In the genomic region with DNA sequence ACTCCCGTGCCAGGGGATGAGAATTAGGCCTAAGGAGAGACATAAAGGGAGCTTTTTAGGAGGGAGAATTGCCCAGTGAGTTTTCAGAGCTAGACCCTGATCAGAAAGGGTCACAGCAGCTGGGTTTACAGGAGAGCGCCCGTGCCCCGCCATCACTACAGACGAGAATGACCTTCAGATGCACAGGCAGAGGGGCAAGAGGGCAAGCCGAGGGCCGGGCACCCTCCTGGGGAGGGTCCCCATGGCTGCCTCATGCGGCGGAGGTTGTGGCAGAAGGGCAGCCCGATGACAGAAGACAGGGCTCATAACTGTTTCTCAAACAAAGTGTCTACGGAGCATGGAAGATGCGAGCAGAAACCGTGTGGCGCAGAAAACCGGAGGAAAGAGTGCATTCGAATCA, we compare ENCODE assay signal across 16 cellular contexts.
DNase-seq lines count a peak whose midpoint lies in the region; ATAC-seq and TF ChIP-seq lines count a peak whose summit lies in the region.
"Had no signal": no experiment of that assay in that cellular context is flagged by ENCODE, and none has a peak within 500 bp of the region (broad histone marks: within the 10 kb centered on the region; RNA-seq: fewer than 3 reads in every experiment).

No MANE protein-coding gene starts in this region.

- intact Hi-C loops in right cardiac atrium (cut with DNase I): no loop called here
- intact Hi-C loops in Right ventricle myocardium superior (cut with DNase I): no loop called here

- H3K27me3 ChIP-seq in right cardiac atrium (ENCODE audit: control insufficient read depth, insufficient read depth): no peaks in the 10 kb centered on the region

- no peak for ATAC-seq in right cardiac atrium
- no peak for ATAC-seq in Right ventricle myocardium superior (ENCODE audit: poor library complexity)

- H3K9me3 Mint-ChIP-seq in brain (no peaks in the 10 kb centered on the region), nephron progenitor cell (no peaks in the 10 kb centered on the region)
- H3K9me3 Mint-ChIP-seq: CD4-positive, alpha-beta memory T cell; HFFc6 had no signal

- no peaks in the 10 kb centered on the region for H3K9me3 ChIP-seq in right cardiac atrium (ENCODE audit: control insufficient read depth, low read length)
- H3K9me3 ChIP-seq: HAP-1 had no signal

- DNase-seq in right cardiac atrium (peak in 2 of 3 donors; percentile 31 to 40), Right ventricle myocardium superior (no peak), nephron progenitor cell (no peak), epidermal melanocyte (ENCODE audit: insufficient read length, low spot score) (no peak), glomerular visceral epithelial cell (ENCODE audit: extremely low spot score) (no peak)
- DNase-seq: C1 segment of cervical spinal cord; Calu3; CD4-positive, alpha-beta memory T cell; COR-L47; DMS53; DMS79 treated with DMSO at 0.1 percent for 48 hours; GF-D8; GOT3; HFFc6 had no signal

- no peak overlapping the region for H3K4me3 Mint-ChIP-seq in brain
- H3K4me3 Mint-ChIP-seq in nephron progenitor cell: no peak overlapping the region
- H3K4me3 Mint-ChIP-seq: CD4-positive, alpha-beta memory T cell; HFFc6 had no signal

- H3K27me3 Mint-ChIP-seq in brain (no peaks in the 10 kb centered on the region), nephron progenitor cell (ENCODE audit: low read depth, poor library complexity) (peaks cover 8% of the 10 kb centered on the region)

- H3K36me3 Mint-ChIP-seq in brain (no peaks in the 10 kb centered on the region), nephron progenitor cell (ENCODE audit: low read depth) (no peaks in the 10 kb centered on the region)
- H3K36me3 Mint-ChIP-seq: CD4-positive, alpha-beta memory T cell had no signal

- no peak for TF ChIP-seq CTCF in brain (conservative IDR thresholded peaks at IDR 0.05)
- no peak for TF ChIP-seq CTCF in nephron progenitor cell (IDR thresholded peaks at IDR 0.05)

- H3K4me3 ChIP-seq in right cardiac atrium (ENCODE audit: low read length): no peak overlapping the region
- H3K4me3 ChIP-seq: HAP-1 had no signal

- H3K4me1 ChIP-seq in right cardiac atrium (ENCODE audit: control insufficient read depth, insufficient read depth, low read length): no peaks in the 10 kb centered on the region
- H3K4me1 ChIP-seq: HAP-1 had no signal

- no peak overlapping the region for H3K27ac ChIP-seq in right cardiac atrium (ENCODE audit: low read length)

- H3K27ac Mint-ChIP-seq in brain (peak overlapping the region in 3 of 5 experiments; percentile 6 to 33 (median 11)), nephron progenitor cell (peak overlapping the region; percentile 37)
- H3K27ac Mint-ChIP-seq: CD4-positive, alpha-beta memory T cell; HFFc6 had no signal

- no peaks in the 10 kb centered on the region for H3K4me1 Mint-ChIP-seq in brain
- H3K4me1 Mint-ChIP-seq in nephron progenitor cell: peaks cover 18% of the 10 kb centered on the region

- WGBS in right cardiac atrium: 89% methylated on average over 16 of the region's 16 CpGs

Comparison
In these comparisons a context has a peak if more than half of its experiments do, and no peak if none do; other contexts are left out.
1. DNase-seq: peak in right cardiac atrium (2 of 3); none in Right ventricle myocardium superior (single experiment), nephron progenitor cell (single experiment), epidermal melanocyte (single experiment) and glomerular visceral epithelial cell (single experiment).